In the genomic region with DNA sequence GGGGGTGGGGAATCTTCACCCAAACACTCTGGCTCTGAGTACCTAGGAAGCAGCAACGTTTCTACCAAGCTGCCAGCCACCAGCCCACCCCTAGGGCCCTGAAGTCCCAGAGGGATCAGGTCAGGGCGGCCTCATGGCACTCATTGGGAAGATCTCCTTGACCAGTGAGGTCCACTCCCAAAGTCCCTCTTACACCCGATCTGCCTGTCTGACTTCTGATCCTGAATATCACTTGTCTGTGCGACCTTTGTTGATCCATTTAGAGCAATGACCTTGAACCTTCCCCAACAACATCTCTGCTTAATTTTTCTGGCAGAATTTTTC, we compare ENCODE assay signal across 11 cellular contexts. TPM values are rescaled to one million over a fixed set of nuclear protein-coding genes. Genes with fewer than 3 reads are reported as not detected.
A peak's percentile ranks its signal among the peaks of the same experiment; 100 is the strongest.
DNase-seq lines count a peak whose midpoint lies in the region; ATAC-seq, FAIRE-seq and TF ChIP-seq lines count a peak whose summit lies in the region.
"Had no signal": no experiment of that assay in that cellular context is flagged by ENCODE, and none has a peak within 500 bp of the region (broad histone marks: within the 10 kb centered on the region; RNA-seq: fewer than 3 reads in every experiment).

No MANE protein-coding gene starts in this region.

- peak overlapping the region; percentile 85 for H3K27ac Mint-ChIP-seq in glutamatergic neuron (ENCODE audit: unreplicated experiment)
- H3K27ac Mint-ChIP-seq: nephron progenitor cell had no signal

- no peak for TF ChIP-seq RAD21 in HepG2 (CRISPR knock-in tag; IDR thresholded peaks at IDR 0.05)

- H3K4me1 Mint-ChIP-seq in glutamatergic neuron (ENCODE audit: low read depth, unreplicated experiment), result peaks cover 10% of the 10 kb centered on the region

- H3K27me3 ChIP-seq in right lobe of liver, result no peaks in the 10 kb centered on the region
- H3K27me3 ChIP-seq in HepG2 (ENCODE audit: control insufficient read depth in 1 of 2, insufficient read depth in 2 of 2, low read length in 2 of 2), result peaks cover 0 to 7% of the 10 kb centered on the region in 2 experiments; a peak in 2 of 5 replicates
- H3K27me3 ChIP-seq in WERI-Rb-1 (ENCODE audit: insufficient read depth, low read depth, severe bottlenecking), result no peaks in the 10 kb centered on the region
- H3K27me3 ChIP-seq in upper lobe of right lung, result no peaks in the 10 kb centered on the region

- no peak overlapping the region for H3K4me2 ChIP-seq in HepG2 (ENCODE audit: low read depth, low read length)

- no peaks in the 10 kb centered on the region for H4K20me1 ChIP-seq in HepG2 (ENCODE audit: insufficient read depth, low read length)

- no peak for TF ChIP-seq POLR2A in right lobe of liver (IDR thresholded peaks at IDR 0.05)
- TF ChIP-seq POLR2A in HepG2 (IDR thresholded peaks at IDR 0.05; ENCODE audit: insufficient read depth in 1 of 2, low read depth in 2 of 2, low read length in 2 of 2), result no peak

- H3K4me3 ChIP-seq in right lobe of liver (no peak overlapping the region), HepG2 (replicated peaks in 1 of 3; ENCODE audit: insufficient read depth in 1 of 3, low read depth in 2 of 3, low read length in 3 of 3) (no peak overlapping the region), WERI-Rb-1 (ENCODE audit: low read depth, low read length) (no peak overlapping the region), upper lobe of right lung (no peak overlapping the region)

- no peak for DNase-seq in right lobe of liver
- DNase-seq in HepG2 (ENCODE audit: low spot score), result no peak
- DNase-seq in WERI-Rb-1, result no peak
- no peak for DNase-seq in glutamatergic neuron
- no peak for DNase-seq in upper lobe of right lung
- DNase-seq in DMS114 treated with DMSO at 0.1 percent for 48 hours (lab: John Stamatoyannopoulos, UW; ENCODE audit: unreplicated experiment), result no peak
- no peak for DNase-seq in medulla oblongata (ENCODE audit: extremely low spot score)
- DNase-seq: nephron progenitor cell had no signal

- peaks cover 5% of the 10 kb centered on the region for H3K9me3 Mint-ChIP-seq in glutamatergic neuron (ENCODE audit: unreplicated experiment)

- no peaks in the 10 kb centered on the region for H3K36me3 Mint-ChIP-seq in glutamatergic neuron (ENCODE audit: unreplicated experiment)

- H3K27ac ChIP-seq in right lobe of liver (peak overlapping the region in 2 of 3 donors; percentile 5 to 24), HepG2 (ENCODE audit: extremely low read length, insufficient read depth, low read length) (no peak overlapping the region), WERI-Rb-1 (peak overlapping the region; percentile 33; the same call in 1 of the 2 replicates), upper lobe of right lung (peak overlapping the region; percentile 71)

- CTCF ChIA-PET in HepG2 (lab: Yijun Ruan, JAX; ENCODE audit: low intra/inter-chr PET ratio, low total read pairs), result no interaction called here

- H3K79me2 ChIP-seq in HepG2 (ENCODE audit: insufficient read depth, low read length), result no peaks in the 10 kb centered on the region

- no peak for TF ChIP-seq CTCF in right lobe of liver (IDR thresholded peaks at IDR 0.05)
- TF ChIP-seq CTCF in HepG2 (CRISPR knock-in tag; IDR thresholded peaks at IDR 0.05), result no peak
- no peak for TF ChIP-seq CTCF in WERI-Rb-1 (IDR thresholded peaks at IDR 0.05; ENCODE audit: low read depth, low read length)
- TF ChIP-seq CTCF in glutamatergic neuron (IDR thresholded peaks at IDR 0.05; ENCODE audit: partially characterized antibody, unreplicated experiment), result no peak
- TF ChIP-seq CTCF in upper lobe of right lung (IDR thresholded peaks at IDR 0.05), result no peak

- H3K9ac ChIP-seq in HepG2 (ENCODE audit: insufficient read depth, low read depth, low read length), result no peak overlapping the region

- H3K9me3 ChIP-seq in right lobe of liver, result no peaks in the 10 kb centered on the region
- no peaks in the 10 kb centered on the region for H3K9me3 ChIP-seq in HepG2 (ENCODE audit: low read length)
- no peaks in the 10 kb centered on the region for H3K9me3 ChIP-seq in WERI-Rb-1 (ENCODE audit: severe bottlenecking)
- no peaks in the 10 kb centered on the region for H3K9me3 ChIP-seq in upper lobe of right lung

- WGBS in right lobe of liver (ENCODE audit: insufficient coverage, low coverage, low lambda C conversion rate, missing lambda C conversion rate), result 11% methylated on average over 3 of the region's 4 CpGs
- 4% methylated on average over 2 of the region's 4 CpGs for WGBS in HepG2 (ENCODE audit: low lambda C conversion rate)

- BruUV-seq in HepG2 (replicated peaks; lab: Mats Ljungman, UMichigan), result no TSS peak

- H3K4me3 Mint-ChIP-seq in glutamatergic neuron (ENCODE audit: unreplicated experiment), result no peak overlapping the region
- H3K4me3 Mint-ChIP-seq: nephron progenitor cell had no signal

- no peak for FAIRE-seq in HepG2 (lab: Jason Lieb, UNC)
- FAIRE-seq: H1 had no signal

- POLR2A ChIA-PET in HepG2 (lab: Yijun Ruan, JAX), result no interaction called here

- H3K36me3 ChIP-seq in right lobe of liver, result no peaks in the 10 kb centered on the region
- H3K36me3 ChIP-seq in HepG2 (replicated peaks in 1 of 2; ENCODE audit: control insufficient read depth in 1 of 2, insufficient read depth in 2 of 2, low read length in 2 of 2), result no peaks in the 10 kb centered on the region
- no peaks in the 10 kb centered on the region for H3K36me3 ChIP-seq in WERI-Rb-1
- H3K36me3 ChIP-seq in upper lobe of right lung, result no peaks in the 10 kb centered on the region

- H3K4me1 ChIP-seq in right lobe of liver (no peaks in the 10 kb centered on the region), HepG2 (ENCODE audit: insufficient read depth, low read length) (peaks cover 7% of the 10 kb centered on the region; the same call in 1 of the 2 replicates), upper lobe of right lung (peaks cover 12% of the 10 kb centered on the region)

- no peak for TF ChIP-seq EP300 in HepG2 (IDR thresholded peaks at IDR 0.05; ENCODE audit: low read depth in 2 of 2, low read length in 2 of 2)
- no peak for TF ChIP-seq EP300 in HepG2 (CRISPR knock-in tag; IDR thresholded peaks at IDR 0.05; ENCODE audit: borderline replicate concordance)

- in situ Hi-C loops in HepG2 (cut with HindIII; ENCODE audit: extremely low pct_ligation_motif_present, low pct_unique_long_range_greater_than_20kb), result no loop called here

- no peak for ATAC-seq in right lobe of liver
- no peak for ATAC-seq in HepG2
- ATAC-seq in upper lobe of right lung, result no peak
- no peak for ATAC-seq in GM19023 (IDR thresholded peaks at IDR 0.05; ENCODE audit: unreplicated experiment)

- no peak overlapping the region for H2AFZ ChIP-seq in HepG2 (ENCODE audit: low read length)

- intact Hi-C loops in right lobe of liver (cut with DNase I) (no loop called here), HepG2 (cut with micrococcal nuclease; ENCODE audit: unreplicated experiment) (no loop called here), upper lobe of right lung (cut with DNase I) (no loop called here)

- peaks cover 4% of the 10 kb centered on the region for H3K27me3 Mint-ChIP-seq in glutamatergic neuron (ENCODE audit: unreplicated experiment)

RNA-seq across cellular contexts. Expression of gene GNA15, which starts 2.1 kb away (rescaled TPM):
- total RNA-seq in right lobe of liver (1 to 10 TPM in 2 of 6 experiments, under 1 TPM in 4; 0.31 to 3.9 (median 0.83) TPM), HepG2 (2016; rRNA removed; fragmentation: Illumina TruSeq; extraction: Trizol) (not detected in 2 replicates), glutamatergic neuron (ENCODE audit: unreplicated experiment) (not detected), upper lobe of right lung (18.6 TPM)
- total RNA-seq in HepG2 (2016; cell fraction: cytosol; rRNA removed; fragmentation: Illumina TruSeq; extraction: Trizol; ENCODE audit: low read depth), result not detected in 2 replicates
- not detected in 2 replicates for total RNA-seq in HepG2 (2016; cell fraction: insoluble cytoplasmic fraction; rRNA removed; fragmentation: Illumina TruSeq; extraction: Trizol)
- not detected in 2 replicates for total RNA-seq in HepG2 (2016; cell fraction: membrane; rRNA removed; fragmentation: Illumina TruSeq; extraction: Trizol)
- total RNA-seq in HepG2 (2016; cell fraction: nucleus; rRNA removed; fragmentation: Illumina TruSeq; extraction: Trizol), result not detected in 2 replicates
- not detected in 2 replicates for polyA plus RNA-seq in HepG2 (2011; rRNA removed)
- 0.04 TPM in 1 of 2 replicates, not detected in the other for polyA plus RNA-seq in HepG2 (2011; cell fraction: cytosol; rRNA removed)
- polyA plus RNA-seq in HepG2 (2011; cell fraction: nucleus; rRNA removed), result not detected in 2 replicates
- not detected in 2 replicates for polyA plus RNA-seq in HepG2 (2012)
- polyA plus RNA-seq in HepG2 (2016; cell fraction: cytosol; fragmentation: Illumina TruSeq; extraction: Trizol; ENCODE audit: low read depth), result not detected in 2 replicates
- not detected in 2 replicates for polyA plus RNA-seq in HepG2 (2016; cell fraction: insoluble cytoplasmic fraction; fragmentation: Illumina TruSeq; extraction: Trizol; ENCODE audit: low read depth)
- polyA plus RNA-seq in HepG2 (2016; cell fraction: membrane; fragmentation: Illumina TruSeq; extraction: Trizol; ENCODE audit: low read depth), result 0.08 TPM in 1 of 2 replicates, not detected in the other
- polyA plus RNA-seq in HepG2 (2016; cell fraction: nucleus; fragmentation: Illumina TruSeq; extraction: Trizol; ENCODE audit: insufficient read depth, low read depth), result 0.22 TPM in 1 of 2 replicates, not detected in the other
- polyA minus RNA-seq in HepG2 (2011; rRNA and poly(A)+ RNA removed; ENCODE audit: low replicate concordance), result 0.10 and 0.61 TPM in 2 replicates
- polyA minus RNA-seq in HepG2 (2011; cell fraction: cytosol; rRNA and poly(A)+ RNA removed), result not detected in 2 replicates
- polyA minus RNA-seq in HepG2 (2011; cell fraction: nucleus; rRNA and poly(A)+ RNA removed), result not detected in 2 replicates

RNA-seq across cellular contexts. Expression of gene GNA11, which starts 39.6 kb away (rescaled TPM):
- 10 to 100 TPM; 19.5 to 28.0 (median 22.4) TPM for total RNA-seq in right lobe of liver
- 18.8 and 26.8 TPM in 2 replicates for total RNA-seq in HepG2 (2016; rRNA removed; fragmentation: Illumina TruSeq; extraction: Trizol)
- 4.5 and 5.5 TPM in 2 replicates for total RNA-seq in HepG2 (2016; cell fraction: cytosol; rRNA removed; fragmentation: Illumina TruSeq; extraction: Trizol; ENCODE audit: low read depth)
- 16.2 and 28.2 TPM in 2 replicates for total RNA-seq in HepG2 (2016; cell fraction: insoluble cytoplasmic fraction; rRNA removed; fragmentation: Illumina TruSeq; extraction: Trizol)
- total RNA-seq in HepG2 (2016; cell fraction: membrane; rRNA removed; fragmentation: Illumina TruSeq; extraction: Trizol), result 20.2 and 20.3 TPM in 2 replicates
- 13.2 and 15.8 TPM in 2 replicates for total RNA-seq in HepG2 (2016; cell fraction: nucleus; rRNA removed; fragmentation: Illumina TruSeq; extraction: Trizol)
- polyA plus RNA-seq in HepG2 (2011; rRNA removed), result 16.0 and 16.8 TPM in 2 replicates
- 18.0 and 19.4 TPM in 2 replicates for polyA plus RNA-seq in HepG2 (2011; cell fraction: cytosol; rRNA removed)
- polyA plus RNA-seq in HepG2 (2011; cell fraction: nucleus; rRNA removed), result 24.5 and 30.8 TPM in 2 replicates
- 21.5 and 25.5 TPM in 2 replicates for polyA plus RNA-seq in HepG2 (2012)
- polyA plus RNA-seq in HepG2 (2016; cell fraction: cytosol; fragmentation: Illumina TruSeq; extraction: Trizol; ENCODE audit: low read depth), result 4.2 and 4.6 TPM in 2 replicates
- 25.9 and 33.9 TPM in 2 replicates for polyA plus RNA-seq in HepG2 (2016; cell fraction: insoluble cytoplasmic fraction; fragmentation: Illumina TruSeq; extraction: Trizol; ENCODE audit: low read depth)
- 14.1 and 15.9 TPM in 2 replicates for polyA plus RNA-seq in HepG2 (2016; cell fraction: membrane; fragmentation: Illumina TruSeq; extraction: Trizol; ENCODE audit: low read depth)
- 31.1 and 31.9 TPM in 2 replicates for polyA plus RNA-seq in HepG2 (2016; cell fraction: nucleus; fragmentation: Illumina TruSeq; extraction: Trizol; ENCODE audit: insufficient read depth, low read depth)
- polyA minus RNA-seq in HepG2 (2011; rRNA and poly(A)+ RNA removed; ENCODE audit: low replicate concordance), result 36.6 and 52.6 TPM in 2 replicates
- 10.8 and 16.8 TPM in 2 replicates for polyA minus RNA-seq in HepG2 (2011; cell fraction: cytosol; rRNA and poly(A)+ RNA removed)
- polyA minus RNA-seq in HepG2 (2011; cell fraction: nucleus; rRNA and poly(A)+ RNA removed), result 6.7 and 7.1 TPM in 2 replicates
- total RNA-seq in glutamatergic neuron (ENCODE audit: unreplicated experiment), result 32.4 TPM
- total RNA-seq in upper lobe of right lung, result 66.3 TPM

RNA-seq across cellular contexts. Expression of gene S1PR4, which starts 44.8 kb away (rescaled TPM):
- 1 to 10 TPM in 3 of 6 experiments, under 1 TPM in 3; 0.53 to 2.2 (median 0.97) TPM for total RNA-seq in right lobe of liver
- total RNA-seq in HepG2 (2016; rRNA removed; fragmentation: Illumina TruSeq; extraction: Trizol), result 0.07 TPM in 1 of 2 replicates, not detected in the other
- total RNA-seq in HepG2 (2016; cell fraction: cytosol; rRNA removed; fragmentation: Illumina TruSeq; extraction: Trizol; ENCODE audit: low read depth), result not detected in 2 replicates
- 0.09 TPM in 1 of 2 replicates, not detected in the other for total RNA-seq in HepG2 (2016; cell fraction: insoluble cytoplasmic fraction; rRNA removed; fragmentation: Illumina TruSeq; extraction: Trizol)
- total RNA-seq in HepG2 (2016; cell fraction: membrane; rRNA removed; fragmentation: Illumina TruSeq; extraction: Trizol), result not detected in 2 replicates
- not detected in 2 replicates for total RNA-seq in HepG2 (2016; cell fraction: nucleus; rRNA removed; fragmentation: Illumina TruSeq; extraction: Trizol)
- 0.09 and 0.33 TPM in 2 replicates for polyA plus RNA-seq in HepG2 (2011; rRNA removed)
- polyA plus RNA-seq in HepG2 (2011; cell fraction: cytosol; rRNA removed), result not detected in 2 replicates
- polyA plus RNA-seq in HepG2 (2011; cell fraction: nucleus; rRNA removed), result 1.2 and 1.8 TPM in 2 replicates
- polyA plus RNA-seq in HepG2 (2012), result not detected in 2 replicates
- polyA plus RNA-seq in HepG2 (2016; cell fraction: cytosol; fragmentation: Illumina TruSeq; extraction: Trizol; ENCODE audit: low read depth), result not detected in 2 replicates
- polyA plus RNA-seq in HepG2 (2016; cell fraction: insoluble cytoplasmic fraction; fragmentation: Illumina TruSeq; extraction: Trizol; ENCODE audit: low read depth), result not detected in 2 replicates
- not detected in 2 replicates for polyA plus RNA-seq in HepG2 (2016; cell fraction: membrane; fragmentation: Illumina TruSeq; extraction: Trizol; ENCODE audit: low read depth)
- 0.29 TPM in 1 of 2 replicates, not detected in the other for polyA plus RNA-seq in HepG2 (2016; cell fraction: nucleus; fragmentation: Illumina TruSeq; extraction: Trizol; ENCODE audit: insufficient read depth, low read depth)
- polyA minus RNA-seq in HepG2 (2011; rRNA and poly(A)+ RNA removed; ENCODE audit: low replicate concordance), result 0.19 TPM in 1 of 2 replicates, not detected in the other
- polyA minus RNA-seq in HepG2 (2011; cell fraction: cytosol; rRNA and poly(A)+ RNA removed), result not detected in 2 replicates
- 0.25 TPM in 1 of 2 replicates, not detected in the other for polyA minus RNA-seq in HepG2 (2011; cell fraction: nucleus; rRNA and poly(A)+ RNA removed)
- total RNA-seq in glutamatergic neuron (ENCODE audit: unreplicated experiment), result not detected
- 22.3 TPM for total RNA-seq in upper lobe of right lung
- total RNA-seq: H1, HT-29 had no signal
- polyA plus RNA-seq: H1 had no signal

RNA-seq across cellular contexts. Expression of gene NCLN, which starts 52.0 kb away (rescaled TPM):
- total RNA-seq in right lobe of liver, result 10 to 100 TPM; 32.0 to 59.9 (median 40.4) TPM
- 20.0 and 56.0 TPM in 2 replicates for total RNA-seq in HepG2 (2016; rRNA removed; fragmentation: Illumina TruSeq; extraction: Trizol)
- total RNA-seq in HepG2 (2016; cell fraction: cytosol; rRNA removed; fragmentation: Illumina TruSeq; extraction: Trizol; ENCODE audit: low read depth), result 14.5 and 16.6 TPM in 2 replicates
- total RNA-seq in HepG2 (2016; cell fraction: insoluble cytoplasmic fraction; rRNA removed; fragmentation: Illumina TruSeq; extraction: Trizol), result 22.2 and 58.2 TPM in 2 replicates
- 36.2 and 36.4 TPM in 2 replicates for total RNA-seq in HepG2 (2016; cell fraction: membrane; rRNA removed; fragmentation: Illumina TruSeq; extraction: Trizol)
- total RNA-seq in HepG2 (2016; cell fraction: nucleus; rRNA removed; fragmentation: Illumina TruSeq; extraction: Trizol), result 45.5 and 60.9 TPM in 2 replicates
- polyA plus RNA-seq in HepG2 (2011; rRNA removed), result 42.6 and 55.5 TPM in 2 replicates
- polyA plus RNA-seq in HepG2 (2011; cell fraction: cytosol; rRNA removed), result 34.0 and 56.6 TPM in 2 replicates
- 87.2 and 112 TPM in 2 replicates for polyA plus RNA-seq in HepG2 (2011; cell fraction: nucleus; rRNA removed)
- 29.1 and 45.2 TPM in 2 replicates for polyA plus RNA-seq in HepG2 (2012)
- polyA plus RNA-seq in HepG2 (2016; cell fraction: cytosol; fragmentation: Illumina TruSeq; extraction: Trizol; ENCODE audit: low read depth), result 21.6 and 23.7 TPM in 2 replicates
- polyA plus RNA-seq in HepG2 (2016; cell fraction: insoluble cytoplasmic fraction; fragmentation: Illumina TruSeq; extraction: Trizol; ENCODE audit: low read depth), result 19.8 and 29.4 TPM in 2 replicates
- polyA plus RNA-seq in HepG2 (2016; cell fraction: membrane; fragmentation: Illumina TruSeq; extraction: Trizol; ENCODE audit: low read depth), result 31.3 and 31.9 TPM in 2 replicates
- polyA plus RNA-seq in HepG2 (2016; cell fraction: nucleus; fragmentation: Illumina TruSeq; extraction: Trizol; ENCODE audit: insufficient read depth, low read depth), result 109 and 110 TPM in 2 replicates
- 99.1 and 126 TPM in 2 replicates for polyA minus RNA-seq in HepG2 (2011; rRNA and poly(A)+ RNA removed; ENCODE audit: low replicate concordance)
- 41.8 and 46.2 TPM in 2 replicates for polyA minus RNA-seq in HepG2 (2011; cell fraction: cytosol; rRNA and poly(A)+ RNA removed)
- 16.4 and 18.6 TPM in 2 replicates for polyA minus RNA-seq in HepG2 (2011; cell fraction: nucleus; rRNA and poly(A)+ RNA removed)
- 54.4 TPM for total RNA-seq in glutamatergic neuron (ENCODE audit: unreplicated experiment)
- 71.4 TPM for total RNA-seq in upper lobe of right lung
